Comparison of ENCODE assay signal across 8 cellular contexts in the genomic region with DNA sequence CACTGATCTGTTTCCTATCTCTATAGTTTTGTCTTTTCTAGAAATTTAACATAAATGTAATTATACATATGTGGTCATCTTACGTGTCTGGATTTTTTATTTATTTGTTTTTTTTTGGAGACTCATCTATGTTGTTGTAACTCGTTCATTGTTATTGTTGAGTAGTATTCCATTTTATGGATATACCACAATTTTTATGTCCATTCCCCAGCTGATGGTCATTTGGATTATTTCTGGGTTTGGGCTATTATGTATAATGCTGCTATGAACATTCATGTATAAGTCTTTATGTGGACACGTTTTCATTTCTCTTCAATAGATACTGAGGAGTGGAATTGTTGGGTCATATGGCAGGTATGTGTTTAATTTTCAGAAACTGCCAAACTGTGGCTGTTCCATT.
"Had no signal": no experiment of that assay in that cellular context is flagged by ENCODE, and none has a peak within 500 bp of the region (broad histone marks: within the 10 kb centered on the region; RNA-seq: fewer than 3 reads in every experiment).

No MANE protein-coding gene starts in this region.

- H3K4me2 ChIP-seq: KMS-11 had no signal

- FAIRE-seq: HepG2, HTR-8/SVneo, K562 had no signal

- DNase-seq: IMR-90, KBM-7, KG1 had no signal

- H3K27ac ChIP-seq: HL-60, KMS-11 had no signal

- ATAC-seq: HepG2, K562 had no signal

- H3K4me3 ChIP-seq: K562 had no signal

- H3K9ac ChIP-seq: KMS-11 had no signal
